Comparison of ENCODE assay signal across 8 cellular contexts in the genomic region with DNA sequence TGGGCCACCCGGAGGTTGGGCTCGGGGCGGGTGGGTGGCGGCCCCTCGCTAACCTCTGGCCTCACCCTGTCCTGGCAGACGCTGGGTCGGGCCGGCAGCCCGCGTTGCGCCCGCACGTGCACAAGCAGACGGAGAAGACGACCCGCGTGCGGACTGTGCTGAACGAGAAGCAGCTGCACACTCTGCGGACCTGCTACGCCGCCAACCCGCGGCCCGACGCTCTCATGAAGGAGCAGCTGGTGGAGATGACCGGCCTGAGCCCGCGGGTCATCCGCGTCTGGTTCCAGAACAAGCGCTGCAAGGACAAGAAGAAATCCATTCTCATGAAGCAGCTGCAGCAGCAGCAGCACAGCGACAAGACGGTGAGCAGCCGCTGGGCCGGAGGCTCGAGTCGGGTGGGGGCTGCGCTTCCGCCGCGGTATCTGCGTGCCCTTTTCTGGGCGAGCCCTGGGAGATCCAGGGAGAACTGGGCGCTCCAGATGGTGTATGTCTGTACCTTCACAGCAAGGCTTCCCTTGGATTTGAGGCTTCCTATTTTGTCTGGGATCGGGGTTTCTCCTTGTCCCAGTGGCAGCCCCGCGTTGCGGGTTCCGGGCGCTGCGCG. TPM values are rescaled to one million over a fixed set of nuclear protein-coding genes. Genes with fewer than 3 reads are reported as not detected.
DNase-seq lines count a peak whose midpoint lies in the region; ATAC-seq and TF ChIP-seq lines count a peak whose summit lies in the region.

No MANE protein-coding gene starts in this region.

- no peaks in the 10 kb centered on the region for H3K9me3 ChIP-seq in CD8-positive, alpha-beta T cell (ENCODE audit: low read length)
- H3K9me3 ChIP-seq in MG63, result no peaks in the 10 kb centered on the region

- peak overlapping the region; percentile 86 for H3K4me3 Mint-ChIP-seq in CD8-positive, alpha-beta T cell
- H3K4me3 Mint-ChIP-seq in MCF 10A (ENCODE audit: unreplicated experiment), result peak overlapping the region; percentile 75

- H3K27me3 Mint-ChIP-seq in CD8-positive, alpha-beta T cell (ENCODE audit: low read depth), result peaks cover 73% of the 10 kb centered on the region
- H3K27me3 Mint-ChIP-seq in MCF 10A (ENCODE audit: insufficient read depth, unreplicated experiment), result peaks cover 49% of the 10 kb centered on the region

- H3K36me3 ChIP-seq in CD8-positive, alpha-beta T cell (ENCODE audit: insufficient read depth, low read length), result no peaks in the 10 kb centered on the region
- H3K36me3 ChIP-seq in MG63, result no peaks in the 10 kb centered on the region; the same call in 1 of the 2 replicates

- no peak overlapping the region for H3K27ac Mint-ChIP-seq in CD8-positive, alpha-beta T cell
- H3K27ac Mint-ChIP-seq in MCF 10A (ENCODE audit: low read depth, unreplicated experiment), result no peak overlapping the region

- intact Hi-C loops in CD8-positive, alpha-beta T cell (cut with DNase I, micrococcal nuclease), result loop anchor here in 1 of 2 experiments (2.0 kb wide), 1 partner anchor 29 kb away; a partner anchor contains a TSS
- intact Hi-C loops in MCF 10A (cut with micrococcal nuclease), result no loop called here

- peak overlapping the region; percentile 61 for H3K4me3 ChIP-seq in CD8-positive, alpha-beta T cell (ENCODE audit: low read depth, low read length)
- H3K4me3 ChIP-seq in MG63, result peak overlapping the region; percentile 41

- POLR2A ChIA-PET in CD8-positive, alpha-beta T cell (lab: Charles Lee), result no interaction called here
- POLR2A ChIA-PET in MCF 10A (lab: Yijun Ruan, JAX), result no interaction called here

- no peaks in the 10 kb centered on the region for H3K9me3 Mint-ChIP-seq in CD8-positive, alpha-beta T cell
- no peaks in the 10 kb centered on the region for H3K9me3 Mint-ChIP-seq in MCF 10A (ENCODE audit: unreplicated experiment)

- BruUV-seq in MCF 10A (replicated peaks; lab: Mats Ljungman, UMichigan), result no TSS peak

- CTCF ChIA-PET in CD8-positive, alpha-beta T cell (lab: Charles Lee), result interaction anchor here (0.6 kb wide), 1 partner anchor 18 kb away, joined by 4 read pairs; no protein-coding TSS in a partner anchor
- CTCF ChIA-PET in MCF 10A (lab: Yijun Ruan, JAX), result interaction anchor here (0.7 kb wide), 1 partner anchor 1311 kb away, joined by 3 read pairs; no protein-coding TSS in a partner anchor

- no peak for TF ChIP-seq CTCF in CD8-positive, alpha-beta T cell (IDR thresholded peaks at IDR 0.05)
- no peak for TF ChIP-seq CTCF in MCF 10A (IDR thresholded peaks at IDR 0.05; ENCODE audit: unreplicated experiment)

- peaks cover 61% of the 10 kb centered on the region for H3K4me1 Mint-ChIP-seq in CD8-positive, alpha-beta T cell (ENCODE audit: low read depth)
- H3K4me1 Mint-ChIP-seq in MCF 10A (ENCODE audit: insufficient read depth, unreplicated experiment), result no peaks in the 10 kb centered on the region

- peak in 2 of 7 experiments; percentile 26 to 60 for DNase-seq in CD8-positive, alpha-beta T cell
- DNase-seq in MG63, result peak; percentile 42
- no peak for DNase-seq in MCF 10A (ENCODE audit: unreplicated experiment)
- peak; percentile 35 to 50 for DNase-seq in lung microvascular endothelial cell (ENCODE audit: low read depth in 2 of 2)
- no peak for DNase-seq in SIG-M5 treated with dmso at 0.1 percent for 504 hours (lab: John Stamatoyannopoulos, UW; ENCODE audit: unreplicated experiment)

- peaks cover 90% of the 10 kb centered on the region for H3K27me3 ChIP-seq in CD8-positive, alpha-beta T cell (ENCODE audit: insufficient read depth, low read length)
- no peaks in the 10 kb centered on the region for H3K27me3 ChIP-seq in MG63

- H3K27ac ChIP-seq in CD8-positive, alpha-beta T cell (ENCODE audit: low read depth, low read length), result no peak overlapping the region

- H3K36me3 Mint-ChIP-seq in CD8-positive, alpha-beta T cell, result no peaks in the 10 kb centered on the region
- peaks cover 5% of the 10 kb centered on the region for H3K36me3 Mint-ChIP-seq in MCF 10A (ENCODE audit: insufficient read depth, unreplicated experiment)

- ATAC-seq in CD8-positive, alpha-beta T cell, result peak; percentile 11
- ATAC-seq in HG02798 (IDR thresholded peaks at IDR 0.05; ENCODE audit: poor library complexity, unreplicated experiment), result no peak
- no peak for ATAC-seq in GM18511 (IDR thresholded peaks at IDR 0.05; ENCODE audit: unreplicated experiment)
- no peak for ATAC-seq in GM19467 (IDR thresholded peaks at IDR 0.05; ENCODE audit: unreplicated experiment)

- peaks cover 73% of the 10 kb centered on the region for H3K4me1 ChIP-seq in CD8-positive, alpha-beta T cell (ENCODE audit: insufficient read depth, low read length)

RNA-seq across cellular contexts. Expression of a gene that starts 3.7 kb away (rescaled TPM):
- total RNA-seq in CD8-positive, alpha-beta T cell, result not detected
- total RNA-seq in MG63 (2014; rRNA removed; shearing (Covaris generic); ENCODE audit: low replicate concordance), result 0.27 and 3.6 TPM in 2 replicates
- not detected in 2 replicates for total RNA-seq in MCF 10A (2022)
- 0.40 and 0.65 TPM in 2 replicates for total RNA-seq in lung microvascular endothelial cell

RNA-seq across cellular contexts. Expression of a gene that starts 29.0 kb away (rescaled TPM):
- 10 to 100 TPM; 18.0 to 18.1 TPM for total RNA-seq in CD8-positive, alpha-beta T cell
- 362 and 427 TPM in 2 replicates for total RNA-seq in MG63 (2014; rRNA removed; shearing (Covaris generic); ENCODE audit: low replicate concordance)
- total RNA-seq in MCF 10A (2022), result 133 and 164 TPM in 2 replicates
- total RNA-seq in lung microvascular endothelial cell, result 131 and 158 TPM in 2 replicates

Comparison
In these comparisons a context has a peak if more than half of its experiments do, and no peak if none do; other contexts are left out.
1. DNase-seq: peak in MG63 (single experiment) and lung microvascular endothelial cell (2 of 2); none in MCF 10A (single experiment) and SIG-M5 treated with dmso at 0.1 percent for 504 hours (single experiment).